ENCODE assay signal across 17 cellular contexts in genomic region chr11:82246926-82247325, GRCh38.
DNase-seq lines count a peak whose midpoint lies in the region; ATAC-seq and TF ChIP-seq lines count a peak whose summit lies in the region.
"Had no signal": no experiment of that assay in that cellular context is flagged by ENCODE, and none has a peak within 500 bp of the region (broad histone marks: within the 10 kb centered on the region; RNA-seq: fewer than 3 reads in every experiment).

No MANE protein-coding gene starts in this region.

- H3K27ac ChIP-seq in GM23338 (ENCODE audit: low read depth) (no peak overlapping the region), MM.1S (ENCODE audit: low read length) (no peak overlapping the region; the same call in 1 of the 2 replicates), OCI-LY3 (ENCODE audit: low read length) (no peak overlapping the region)
- H3K27ac ChIP-seq: 22Rv1, A549, C4-2B had no signal

- H4K20me1 ChIP-seq in GM23338 (replicated peaks; ENCODE audit: insufficient read depth) = no peaks in the 10 kb centered on the region
- H4K20me1 ChIP-seq in MM.1S (ENCODE audit: insufficient read depth, low read length) = no peaks in the 10 kb centered on the region
- H4K20me1 ChIP-seq in OCI-LY3 (ENCODE audit: insufficient read depth, low read length) = no peaks in the 10 kb centered on the region
- H4K20me1 ChIP-seq: BLaER1 treated with 17β-estradiol and CSF1 and Interleukin-3, amounts not matched to agents 10 nM and 100 nM had no signal

- H3K36me3 ChIP-seq in GM23338 (ENCODE audit: insufficient read depth) = no peaks in the 10 kb centered on the region
- no peaks in the 10 kb centered on the region for H3K36me3 ChIP-seq in MM.1S (replicated peaks; ENCODE audit: insufficient read depth, low read length)
- H3K36me3 ChIP-seq in OCI-LY3 (replicated peaks; ENCODE audit: low read depth, low read length) = no peaks in the 10 kb centered on the region
- H3K36me3 ChIP-seq: BLaER1 treated with 17β-estradiol and CSF1 and Interleukin-3, amounts not matched to agents 10 nM and 100 nM had no signal

- no peaks in the 10 kb centered on the region for H3K36me3 Mint-ChIP-seq in GM23338 (ENCODE audit: low read depth)
- H3K36me3 Mint-ChIP-seq: CD8-positive, alpha-beta T cell had no signal

- H3K27me3 Mint-ChIP-seq in GM23338 (ENCODE audit: insufficient read depth, low read depth, poor library complexity) = peaks cover 2% of the 10 kb centered on the region
- H3K27me3 Mint-ChIP-seq: B cell; CD4-positive, alpha-beta T cell had no signal

- H3K4me3 Mint-ChIP-seq in GM23338 = no peak overlapping the region
- H3K4me3 Mint-ChIP-seq: B cell; CD4-positive, alpha-beta T cell; CD8-positive, alpha-beta T cell had no signal

- H3K4me2 ChIP-seq in GM23338 = no peak overlapping the region
- H3K4me2 ChIP-seq in MM.1S (ENCODE audit: low read depth, low read length) = no peak overlapping the region
- no peak overlapping the region for H3K4me2 ChIP-seq in OCI-LY3 (ENCODE audit: low read length)
- H3K4me2 ChIP-seq: A549; BLaER1 treated with 17β-estradiol and CSF1 and Interleukin-3, amounts not matched to agents 10 nM and 100 nM had no signal

- DNase-seq in GM23338 (ENCODE audit: low spot score) (no peak), MM.1S (peak; percentile 83)
- no peak for DNase-seq in stimulated activated CD4-positive, alpha-beta T cell treated with anti-CD3 and anti-CD28 coated beads, Interleukin-2, amount 100 ng/mL, for 24 hours
- DNase-seq: AML-193; Caco-2; Calu3; CD4-positive, alpha-beta T cell; CD8-positive, alpha-beta T cell; DMS79 treated with DMSO at 0.1 percent for 48 hours; GF-D8 had no signal

- H3F3A ChIP-seq in GM23338 (replicated peaks; ENCODE audit: low read depth) = no peaks in the 10 kb centered on the region
- no peaks in the 10 kb centered on the region for H3F3A ChIP-seq in MM.1S (ENCODE audit: insufficient read depth, low read length)

- H3K9me2 ChIP-seq in GM23338 (ENCODE audit: insufficient read depth) = no peaks in the 10 kb centered on the region; the same call in 1 of the 2 replicates
- H3K9me2 ChIP-seq in MM.1S (replicated peaks; ENCODE audit: insufficient read depth, low read length) = no peaks in the 10 kb centered on the region

- H3K4me1 Mint-ChIP-seq in GM23338 = no peaks in the 10 kb centered on the region
- H3K4me1 Mint-ChIP-seq: B cell had no signal

- H3K9ac ChIP-seq in MM.1S (ENCODE audit: low read length) (no peak overlapping the region), OCI-LY3 (ENCODE audit: low read length) (no peak overlapping the region)
- H3K9ac ChIP-seq: BLaER1 treated with 17β-estradiol and CSF1 and Interleukin-3, amounts not matched to agents 10 nM and 100 nM had no signal

- H3K79me2 ChIP-seq in GM23338 (replicated peaks; ENCODE audit: insufficient read depth) (no peaks in the 10 kb centered on the region), MM.1S (ENCODE audit: low read length) (no peaks in the 10 kb centered on the region), OCI-LY3 (ENCODE audit: low read length) (no peaks in the 10 kb centered on the region)

- no peak for ATAC-seq in GM23338
- no peak for ATAC-seq in HG03457 (IDR thresholded peaks at IDR 0.05; ENCODE audit: unreplicated experiment)
- ATAC-seq: A549; CD8-positive, alpha-beta T cell had no signal

- H3K9me3 ChIP-seq in MM.1S (replicated peaks; ENCODE audit: insufficient read depth, low read length) = no peaks in the 10 kb centered on the region
- H3K9me3 ChIP-seq in OCI-LY3 (ENCODE audit: insufficient read depth, low read length) = no peaks in the 10 kb centered on the region
- H3K9me3 ChIP-seq: A549, Caco-2 had no signal

- H3K4me1 ChIP-seq in GM23338 (ENCODE audit: insufficient read depth) (no peaks in the 10 kb centered on the region), MM.1S (ENCODE audit: low read length) (peaks cover 22% of the 10 kb centered on the region), OCI-LY3 (ENCODE audit: low read length) (no peaks in the 10 kb centered on the region)
- H3K4me1 ChIP-seq: A549, Caco-2 had no signal

- no peaks in the 10 kb centered on the region for H3K27me3 ChIP-seq in GM23338 (ENCODE audit: insufficient read depth)
- no peaks in the 10 kb centered on the region for H3K27me3 ChIP-seq in MM.1S (replicated peaks; ENCODE audit: insufficient read depth, low read length)
- no peaks in the 10 kb centered on the region for H3K27me3 ChIP-seq in OCI-LY3 (ENCODE audit: low read depth, low read length)
- H3K27me3 ChIP-seq: BLaER1 treated with 17β-estradiol and CSF1 and Interleukin-3, amounts not matched to agents 10 nM and 100 nM had no signal

- no peak for TF ChIP-seq CTCF in GM23338 (conservative IDR thresholded peaks at IDR 0.05; ENCODE audit: low read depth in 2 of 2)
- TF ChIP-seq CTCF in MM.1S (IDR thresholded peaks at IDR 0.05; ENCODE audit: low read length) = peak; percentile 16; the same call in 1 of the 2 replicates
- TF ChIP-seq CTCF in OCI-LY3 (IDR thresholded peaks at IDR 0.05; ENCODE audit: low read depth, low read length) = peak; percentile 12; the same call in 1 of the 2 replicates

- no peaks in the 10 kb centered on the region for H3K9me3 Mint-ChIP-seq in GM23338
- H3K9me3 Mint-ChIP-seq: CD4-positive, alpha-beta T cell; CD8-positive, alpha-beta T cell had no signal

- H3K4me3 ChIP-seq in GM23338 = no peak overlapping the region
- H3K4me3 ChIP-seq in MM.1S (ENCODE audit: low read length) = no peak overlapping the region
- H3K4me3 ChIP-seq in OCI-LY3 (ENCODE audit: low read length) = no peak overlapping the region
- H3K4me3 ChIP-seq: A549; BLaER1 treated with 17β-estradiol and CSF1 and Interleukin-3, amounts not matched to agents 10 nM and 100 nM had no signal

- H3K27ac Mint-ChIP-seq in GM23338 = peak overlapping the region; percentile 70
- H3K27ac Mint-ChIP-seq: B cell; CD4-positive, alpha-beta T cell; CD8-positive, alpha-beta T cell had no signal

- no peak overlapping the region; the same call in 1 of the 2 replicates for H2AFZ ChIP-seq in GM23338
- H2AFZ ChIP-seq in MM.1S (ENCODE audit: low read length) = no peak overlapping the region
- H2AFZ ChIP-seq in OCI-LY3 (ENCODE audit: low read depth, low read length) = no peak overlapping the region

TF ChIP-seq in GM23338, 12 proteins besides CTCF, POLR2A, EP300 and RAD21:
- no peak for TF ChIP-seq STAT1 (IDR thresholded peaks at IDR 0.05; ENCODE audit: unreplicated experiment)

Comparison
In these comparisons a context has a peak if more than half of its experiments do, and no peak if none do; other contexts are left out.
1. CTCF ChIP-seq: peak in MM.1S (single experiment) and OCI-LY3 (single experiment); none in GM23338 (0 of 2).